ENCODE assay signal across 18 cellular contexts in the genomic region with DNA sequence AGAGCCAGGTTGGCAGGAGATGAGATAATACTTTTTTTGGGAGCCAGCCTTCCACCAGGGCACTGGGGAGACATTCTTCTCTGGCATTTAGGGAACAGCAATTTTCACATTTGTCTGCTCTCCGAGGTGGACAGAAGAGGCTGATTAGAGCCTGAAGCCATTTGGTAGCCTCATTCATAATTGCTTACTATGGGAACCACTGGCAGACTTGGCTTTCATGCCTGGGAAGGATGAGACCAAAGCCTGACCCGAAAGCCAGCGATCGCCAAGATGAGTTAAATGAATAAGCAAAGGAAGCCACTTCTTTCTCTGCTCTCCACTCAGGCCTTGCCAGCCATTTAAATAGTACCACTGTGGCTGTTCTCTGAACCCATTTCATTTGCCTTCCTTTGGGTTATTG.
A peak's percentile ranks its signal among the peaks of the same experiment; 100 is the strongest.
DNase-seq lines count a peak whose midpoint lies in the region; ATAC-seq and TF ChIP-seq lines count a peak whose summit lies in the region.
"Had no signal": no experiment of that assay in that cellular context is flagged by ENCODE, and none has a peak within 500 bp of the region (broad histone marks: within the 10 kb centered on the region; RNA-seq: fewer than 3 reads in every experiment).

No MANE protein-coding gene starts in this region.

- peaks cover 36% of the 10 kb centered on the region for H3K4me1 Mint-ChIP-seq in GM23338
- H3K4me1 Mint-ChIP-seq: CD4-positive, CD25-positive, alpha-beta regulatory T cell had no signal

- in situ Hi-C loops in transverse colon (cut with MboI; ENCODE audit: low pct_ligation_motif_present in 1 of 4, low pct_unique_long_range_greater_than_20kb in 1 of 4, low sequenced_read_pairs in 3 of 4) = no loop called here

- H3K79me2 ChIP-seq in PC-9 (ENCODE audit: low read depth) (peaks cover 25% of the 10 kb centered on the region), osteoblast (ENCODE audit: insufficient read depth, low read length) (no peaks in the 10 kb centered on the region), GM23338 (replicated peaks; ENCODE audit: insufficient read depth) (no peaks in the 10 kb centered on the region)

- H3K9me2 ChIP-seq in PC-9 (ENCODE audit: insufficient read depth) (no peaks in the 10 kb centered on the region), GM23338 (ENCODE audit: insufficient read depth) (peaks cover 20% of the 10 kb centered on the region)

- peaks cover 48% of the 10 kb centered on the region for H3F3A ChIP-seq in PC-9 (ENCODE audit: insufficient read depth, low read depth)
- no peaks in the 10 kb centered on the region for H3F3A ChIP-seq in GM23338 (replicated peaks; ENCODE audit: low read depth)

- WGBS in transverse colon (ENCODE audit: low coverage in 1 of 2), 2 donors = 84% methylated on average over 4 of the region's 4 CpGs; no CpG with 5 or more reads in 1 of the 2 donors

- H2AFZ ChIP-seq in PC-9 (no peak overlapping the region), osteoblast (ENCODE audit: low read length) (no peak overlapping the region), GM23338 (no peak overlapping the region)

- no peak for TF ChIP-seq POLR2A in transverse colon (IDR thresholded peaks at IDR 0.05)

- no peak for DNase-seq in PC-9
- DNase-seq in fibroblast of peridontal ligament (ENCODE audit: extremely low read depth) = peak; percentile 48
- DNase-seq in osteoblast (ENCODE audit: insufficient read length, low spot score, missing footprints) = no peak
- DNase-seq in transverse colon = no peak
- no peak for DNase-seq in NCI-H2171 treated with DMSO at 0.1 percent for 48 hours (lab: John Stamatoyannopoulos, UW)
- no peak for DNase-seq in GM23338 (ENCODE audit: low spot score)
- no peak for DNase-seq in activated gamma-delta T cell (lab: John Stamatoyannopoulos, UW)
- DNase-seq: AML-193; CD4-positive, CD25-positive, alpha-beta regulatory T cell; DMS79; Karpas-422; NCI-H1417; NCI-H1930; NCI-H2171; NCI-H82; Peyer's patch; SHP77 had no signal

- no peaks in the 10 kb centered on the region for H4K20me1 ChIP-seq in PC-9 (ENCODE audit: insufficient read depth)
- no peaks in the 10 kb centered on the region for H4K20me1 ChIP-seq in osteoblast (ENCODE audit: insufficient read depth, low read length)
- H4K20me1 ChIP-seq in GM23338 (replicated peaks; ENCODE audit: insufficient read depth) = no peaks in the 10 kb centered on the region

- intact Hi-C loops in PC-9 (cut with micrococcal nuclease; ENCODE audit: unreplicated experiment) (no loop called here), transverse colon (cut with DNase I; ENCODE audit: low total_unique reads) (no loop called here)

- H3K27ac Mint-ChIP-seq in GM23338 = no peak overlapping the region
- H3K27ac Mint-ChIP-seq: CD4-positive, CD25-positive, alpha-beta regulatory T cell had no signal

- H3K4me1 ChIP-seq in PC-9 (replicated peaks; ENCODE audit: insufficient read depth) = peaks cover 98% of the 10 kb centered on the region
- H3K4me1 ChIP-seq in osteoblast (ENCODE audit: insufficient read depth, low read length) = peaks cover 70% of the 10 kb centered on the region
- H3K4me1 ChIP-seq in transverse colon = peaks cover 16 to 49% (median 22%) of the 10 kb centered on the region in 4 donors
- peaks cover 20% of the 10 kb centered on the region for H3K4me1 ChIP-seq in GM23338 (ENCODE audit: insufficient read depth)

- 0 out of 2 replicates have a peak, but pooled peaks cover 4% of the 10 kb centered on the region for H3K36me3 ChIP-seq in PC-9 (ENCODE audit: low read depth)
- peaks cover 49% of the 10 kb centered on the region for H3K36me3 ChIP-seq in osteoblast (ENCODE audit: insufficient read depth, low read length)
- H3K36me3 ChIP-seq in transverse colon = peaks cover 0 to 4% (median 0%) of the 10 kb centered on the region in 4 donors
- H3K36me3 ChIP-seq in GM23338 (ENCODE audit: insufficient read depth) = no peaks in the 10 kb centered on the region; the same call in 1 of the 2 replicates

- peaks cover 34% of the 10 kb centered on the region for H3K36me3 Mint-ChIP-seq in GM23338 (ENCODE audit: low read depth)
- H3K36me3 Mint-ChIP-seq: CD4-positive, CD25-positive, alpha-beta regulatory T cell had no signal

- 0 out of 2 replicates have a peak overlapping the region, but pooled peaks have one; percentile 61 for H3K4me2 ChIP-seq in PC-9
- H3K4me2 ChIP-seq in osteoblast (ENCODE audit: insufficient read depth, low read length) = peak overlapping the region; percentile 46
- no peak overlapping the region for H3K4me2 ChIP-seq in GM23338

- H3K9me3 Mint-ChIP-seq in GM23338 = no peaks in the 10 kb centered on the region

- H3K9me3 ChIP-seq in PC-9 (ENCODE audit: insufficient read depth, low read depth) (no peaks in the 10 kb centered on the region), osteoblast (ENCODE audit: low read depth, low read length) (no peaks in the 10 kb centered on the region), transverse colon (no peaks in the 10 kb centered on the region)
- H3K9me3 ChIP-seq: Peyer's patch had no signal

- no peak for ATAC-seq in GM23338
- ATAC-seq: GM12878 had no signal

- no peak for TF ChIP-seq EP300 in transverse colon (IDR thresholded peaks at IDR 0.05; ENCODE audit: low read depth)

- BruUV-seq in PC-9 (replicated peaks; lab: Mats Ljungman, UMichigan) = no TSS peak

- no peak overlapping the region for H3K4me3 Mint-ChIP-seq in GM23338
- H3K4me3 Mint-ChIP-seq: CD4-positive, CD25-positive, alpha-beta regulatory T cell had no signal

- no peak for TF ChIP-seq CTCF in PC-9 (conservative IDR thresholded peaks at IDR 0.05)
- TF ChIP-seq CTCF in osteoblast (IDR thresholded peaks at IDR 0.05; ENCODE audit: extremely low read depth, low read depth, low read length) = no peak
- no peak for TF ChIP-seq CTCF in transverse colon (IDR thresholded peaks at IDR 0.05)
- no peak for TF ChIP-seq CTCF in GM23338 (conservative IDR thresholded peaks at IDR 0.05; ENCODE audit: low read depth in 2 of 2)

- POLR2A ChIA-PET in PC-9 (lab: Charles Lee; ENCODE audit: unreplicated experiment) = no interaction called here

- H3K4me3 ChIP-seq in PC-9 (no peak overlapping the region), osteoblast (ENCODE audit: insufficient read depth, low read length) (peak overlapping the region; percentile 5), transverse colon (no peak overlapping the region), GM23338 (no peak overlapping the region)
- H3K4me3 ChIP-seq: GM12878, Peyer's patch had no signal

- peak overlapping the region; percentile 95 for H3K27ac ChIP-seq in PC-9
- peak overlapping the region; percentile 97 for H3K27ac ChIP-seq in osteoblast (ENCODE audit: low read depth, low read length)
- peak overlapping the region; percentile 20 to 86 (median 68) for H3K27ac ChIP-seq in transverse colon
- H3K27ac ChIP-seq in GM23338 (ENCODE audit: low read depth) = no peak overlapping the region

- H3K27me3 ChIP-seq in PC-9 (ENCODE audit: insufficient read depth, low read depth) (no peaks in the 10 kb centered on the region), osteoblast (ENCODE audit: insufficient read depth, low read length) (no peaks in the 10 kb centered on the region), transverse colon (no peaks in the 10 kb centered on the region), GM23338 (ENCODE audit: insufficient read depth) (no peaks in the 10 kb centered on the region)
- H3K27me3 ChIP-seq: Peyer's patch had no signal

- CTCF ChIA-PET in PC-9 (lab: Charles Lee) = no interaction called here

- H3K27me3 Mint-ChIP-seq in GM23338 (ENCODE audit: insufficient read depth, low read depth, poor library complexity) = no peaks in the 10 kb centered on the region

TF ChIP-seq in GM23338, 12 proteins besides CTCF, POLR2A, EP300 and RAD21 (continues in another document):
- no peak for TF ChIP-seq EZH2phosphoT487 (IDR thresholded peaks at IDR 0.05; ENCODE audit: unreplicated experiment)
